ENCODE assay signal across 9 cellular contexts in the genomic region with DNA sequence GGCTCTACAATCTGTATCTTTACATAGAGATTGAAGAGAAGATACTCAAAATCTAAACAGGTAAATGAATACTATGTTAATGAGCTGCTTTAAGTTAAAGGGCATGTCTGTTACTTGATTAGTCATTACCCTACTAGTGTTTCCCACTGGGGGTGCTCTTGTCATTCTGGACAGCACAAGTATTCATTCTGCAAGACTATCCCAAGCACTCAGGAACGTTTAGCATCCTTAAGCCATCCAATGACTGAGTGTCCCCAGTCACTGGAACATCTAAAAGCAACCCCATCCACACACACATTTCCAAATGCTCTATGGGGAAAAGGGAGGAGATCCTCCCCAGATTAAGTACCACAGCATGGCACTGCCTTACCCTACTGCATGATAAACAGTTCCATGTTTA. TPM values are rescaled to one million over a fixed set of nuclear protein-coding genes. Genes with fewer than 3 reads are reported as not detected.
A peak's percentile ranks its signal among the peaks of the same experiment; 100 is the strongest.
DNase-seq lines count a peak whose midpoint lies in the region; ATAC-seq and TF ChIP-seq lines count a peak whose summit lies in the region.
"Had no signal": no experiment of that assay in that cellular context is flagged by ENCODE, and none has a peak within 500 bp of the region (broad histone marks: within the 10 kb centered on the region; RNA-seq: fewer than 3 reads in every experiment).

No MANE protein-coding gene starts in this region.

- DNase-seq in EL = peak; percentile 57
- no peak for DNase-seq in activated naive CD8-positive, alpha-beta T cell treated with anti-CD3 and anti-CD28 coated beads, Interleukin-2, amount 50 U/mL, for 24 hours
- no peak for DNase-seq in left colon
- no peak for DNase-seq in NCI-H510A treated with DMSO at 0.1 percent for 48 hours (lab: John Stamatoyannopoulos, UW)
- no peak for DNase-seq in coronary artery (ENCODE audit: low spot score)
- DNase-seq in HK-2 (ENCODE audit: unreplicated experiment) = no peak

- peak overlapping the region; percentile 53 to 90 (median 84) for H3K27ac Mint-ChIP-seq in IgD-negative memory B cell
- H3K27ac Mint-ChIP-seq in activated naive CD8-positive, alpha-beta T cell treated with anti-CD3 and anti-CD28 coated beads, Interleukin-2, amount 50 U/mL, for 24 hours = peak overlapping the region; percentile 76

- intact Hi-C loops in left colon (cut with DNase I, micrococcal nuclease) = no loop called here

- peaks cover 8% of the 10 kb centered on the region for H3K36me3 Mint-ChIP-seq in IgD-negative memory B cell
- peaks cover 54% of the 10 kb centered on the region for H3K36me3 Mint-ChIP-seq in activated naive CD8-positive, alpha-beta T cell treated with anti-CD3 and anti-CD28 coated beads, Interleukin-2, amount 50 U/mL, for 24 hours (ENCODE audit: low read depth)

- peak overlapping the region in 3 of 4 donors; percentile 56 to 65 (median 60) for H3K4me3 Mint-ChIP-seq in IgD-negative memory B cell
- no peak overlapping the region for H3K4me3 Mint-ChIP-seq in activated naive CD8-positive, alpha-beta T cell treated with anti-CD3 and anti-CD28 coated beads, Interleukin-2, amount 50 U/mL, for 24 hours

- no peaks in the 10 kb centered on the region for H3K27me3 Mint-ChIP-seq in IgD-negative memory B cell
- no peaks in the 10 kb centered on the region for H3K27me3 Mint-ChIP-seq in activated naive CD8-positive, alpha-beta T cell treated with anti-CD3 and anti-CD28 coated beads, Interleukin-2, amount 50 U/mL, for 24 hours

- ATAC-seq in GM19455 (IDR thresholded peaks at IDR 0.05; ENCODE audit: unreplicated experiment) (peak; percentile 61), left colon (peak; percentile 37)
- peak; percentile 73 for ATAC-seq in activated naive CD8-positive, alpha-beta T cell treated with anti-CD3 and anti-CD28 coated beads, Interleukin-2, amount 50 U/mL, for 24 hours

- no peak overlapping the region for H3K4me3 ChIP-seq in coronary artery
- H3K4me3 ChIP-seq: skin epidermis had no signal

- no peaks in the 10 kb centered on the region for H3K9me3 Mint-ChIP-seq in IgD-negative memory B cell
- H3K9me3 Mint-ChIP-seq in activated naive CD8-positive, alpha-beta T cell treated with anti-CD3 and anti-CD28 coated beads, Interleukin-2, amount 50 U/mL, for 24 hours = no peaks in the 10 kb centered on the region

- TF ChIP-seq CTCF in coronary artery (IDR thresholded peaks at IDR 0.05) = no peak

- no peak overlapping the region for H3K27ac ChIP-seq in coronary artery
- H3K27ac ChIP-seq: skin epidermis had no signal

- H3K4me1 Mint-ChIP-seq in IgD-negative memory B cell = peaks cover 73 to 83% (median 77%) of the 10 kb centered on the region in 3 donors
- H3K4me1 Mint-ChIP-seq in activated naive CD8-positive, alpha-beta T cell treated with anti-CD3 and anti-CD28 coated beads, Interleukin-2, amount 50 U/mL, for 24 hours = peaks cover 89% of the 10 kb centered on the region

RNA-seq across cellular contexts. Expression of a gene that starts 25.7 kb away (rescaled TPM):
- 588 TPM for polyA plus RNA-seq in IgD-negative memory B cell
- 100 to 1,000 TPM; 368 to 492 TPM for total RNA-seq in left colon
